ENCODE assay signal across 30 cellular contexts in genomic region chr5:143068712-143069111, GRCh38.
"Had no signal": no experiment of that assay in that cellular context is flagged by ENCODE, and none has a peak within 500 bp of the region (broad histone marks: within the 10 kb centered on the region; RNA-seq: fewer than 3 reads in every experiment).

No MANE protein-coding gene starts in this region.

- H3K9me3 ChIP-seq: ascending aorta, colonic mucosa, gastroesophageal sphincter, thyroid gland, upper lobe of left lung, vagina had no signal

- H3K27ac ChIP-seq: ascending aorta, cardiac muscle cell, colonic mucosa, gastroesophageal sphincter, thyroid gland, upper lobe of left lung, vagina had no signal

- H3K4me3 Mint-ChIP-seq: activated naive CD4-positive, alpha-beta T cell treated with anti-CD3 and anti-CD28 coated beads, Interleukin-2, amount 50 U/mL, for 24 hours; activated T-cell treated with anti-CD3 and anti-CD28 coated beads, Interleukin-2, amount 50 U/mL, for 24 hours; brain; naive thymus-derived CD4-positive, alpha-beta T cell; stimulated activated naive CD8-positive, alpha-beta T cell treated with anti-CD3 and anti-CD28 coated beads, Interleukin-15, amount 100 ng/mL, for 72 hours; T-helper 2 cell treated with Interferon-gamma antibody and Interleukin-4, amounts not matched to agents 5 μg/mL and 100 μg/mL, for 36 hours had no signal

- H3K27ac Mint-ChIP-seq: activated naive CD4-positive, alpha-beta T cell treated with anti-CD3 and anti-CD28 coated beads, Interleukin-2, amount 50 U/mL, for 24 hours; activated T-cell treated with anti-CD3 and anti-CD28 coated beads, Interleukin-2, amount 50 U/mL, for 24 hours; stimulated activated naive CD8-positive, alpha-beta T cell treated with anti-CD3 and anti-CD28 coated beads, Interleukin-15, amount 100 ng/mL, for 72 hours; T-helper 2 cell treated with Interferon-gamma antibody and Interleukin-4, amounts not matched to agents 5 μg/mL and 100 μg/mL, for 36 hours had no signal

- H3K4me3 ChIP-seq: ascending aorta, cardiac muscle cell, colonic mucosa, dorsolateral prefrontal cortex, gastroesophageal sphincter, thyroid gland, upper lobe of left lung, vagina had no signal

- H3K27me3 Mint-ChIP-seq: activated naive CD4-positive, alpha-beta T cell treated with anti-CD3 and anti-CD28 coated beads, Interleukin-2, amount 50 U/mL, for 24 hours; activated T-cell treated with anti-CD3 and anti-CD28 coated beads, Interleukin-2, amount 50 U/mL, for 24 hours; brain; naive thymus-derived CD4-positive, alpha-beta T cell; stimulated activated naive CD8-positive, alpha-beta T cell treated with anti-CD3 and anti-CD28 coated beads, Interleukin-15, amount 100 ng/mL, for 72 hours had no signal

- ATAC-seq: gastroesophageal sphincter; left colon; naive thymus-derived CD4-positive, alpha-beta T cell; right cardiac atrium; stimulated activated naive CD8-positive, alpha-beta T cell treated with anti-CD3 and anti-CD28 coated beads, Interleukin-15, amount 100 ng/mL, for 72 hours had no signal

- H3K27me3 ChIP-seq: ascending aorta, cardiac muscle cell, colonic mucosa, dorsolateral prefrontal cortex, gastroesophageal sphincter, thyroid gland, upper lobe of left lung, vagina had no signal

- H3K36me3 ChIP-seq: cardiac muscle cell, colonic mucosa, thyroid gland, vagina had no signal

- DNase-seq: activated CD4-positive, alpha-beta T cell treated with anti-CD3 and anti-CD28 coated beads for 4 hours; activated CD4-positive, alpha-beta T cell treated with anti-CD3 and anti-CD28 coated beads, Interleukin-2, amount 50 U/mL, for 4 hours; activated CD4-positive, CD25-positive, alpha-beta regulatory T cell; activated CD8-positive, alpha-beta memory T cell treated with anti-CD3 and anti-CD28 coated beads, Interleukin-2, amount 50 U/mL, for 48 hours; activated T-cell treated with anti-CD3 and anti-CD28 coated beads, Interleukin-2, amount 50 U/mL, for 24 hours; cerebellar nuclear complex; colonic mucosa; dorsolateral prefrontal cortex; effector memory CD4-positive, alpha-beta T cell; erythroblast; hippocampal formation; kidney; left colon; midbrain; naive thymus-derived CD4-positive, alpha-beta T cell; posterior cingulate gyrus; right cardiac atrium; stimulated activated CD4-positive, alpha-beta T cell treated with anti-CD3 and anti-CD28 coated beads, Interleukin-2, amount 100 ng/mL, for 48 hours; stimulated activated naive CD8-positive, alpha-beta T cell treated with anti-CD3 and anti-CD28 coated beads, Interleukin-15, amount 100 ng/mL, for 72 hours; substantia nigra; T-helper 1 cell; thyroid gland; upper lobe of left lung had no signal

- H3K4me1 ChIP-seq: colonic mucosa had no signal
